ENCODE assay signal across 28 cellular contexts in the genomic region with DNA sequence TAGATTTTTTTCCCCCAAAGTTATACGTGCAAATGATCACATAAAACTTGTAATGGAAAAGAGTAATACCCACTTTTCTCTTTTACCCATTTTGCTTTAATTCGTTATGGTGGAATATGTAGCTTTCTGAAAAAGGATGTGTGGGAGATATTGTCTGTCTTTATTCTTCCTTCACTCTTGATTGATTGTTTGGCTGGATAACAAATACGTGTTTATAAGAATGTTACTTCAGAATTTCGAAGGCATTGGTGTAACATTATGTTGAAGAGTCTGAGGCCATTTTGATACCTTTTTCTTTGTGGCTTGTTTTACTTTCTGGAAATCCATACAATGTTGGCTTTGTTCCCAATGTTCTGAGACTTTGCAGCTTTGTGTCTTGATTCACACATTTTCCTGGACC.
"Had no signal": no experiment of that assay in that cellular context is flagged by ENCODE, and none has a peak within 500 bp of the region (broad histone marks: within the 10 kb centered on the region; RNA-seq: fewer than 3 reads in every experiment).

No MANE protein-coding gene starts in this region.

- H3K27me3 ChIP-seq: SJSA1 had no signal

- H3K4me3 ChIP-seq: SJSA1 had no signal

- H3K9me3 ChIP-seq: SJSA1 had no signal

- H3K27ac Mint-ChIP-seq: activated CD8-positive, alpha-beta memory T cell treated with anti-CD3 and anti-CD28 coated beads, Interleukin-2, amount 10 ng/mL, durations not matched to agents 7 days and 5 days; activated CD8-positive, alpha-beta T cell treated with anti-CD3 and anti-CD28 coated beads, Interleukin-2, amount 10 ng/mL, durations not matched to agents 7 days and 5 days; activated naive CD4-positive, alpha-beta T cell treated with anti-CD3 and anti-CD28 coated beads for 36 hours; activated naive CD8-positive, alpha-beta T cell treated with anti-CD3 and anti-CD28 coated beads for 36 hours; activated T-cell treated with anti-CD3 and anti-CD28 coated beads, Interleukin-2, amount 50 U/mL, for 24 hours; activated T-helper 1 cell treated with anti-CD3 and anti-CD28 coated beads, Interleukin-12 subunit alpha, Interleukin-12 subunit beta, Interleukin-2, Interleukin-4 antibody, amounts not matched to agents 30 ng/mL and 10 ng/mL and 1 ng/mL, durations not matched to agents 14 hours and 24 hours and 36 hours; T-helper 1 cell treated with Interleukin-12 subunit alpha and Interleukin-12 subunit beta and Interleukin-4 antibody, amounts not matched to agents 30 μg/mL and 1 μg/mL, for 36 hours had no signal

- DNase-seq: activated CD4-positive, alpha-beta T cell treated with anti-CD3 and anti-CD28 coated beads for 48 hours; activated CD4-positive, alpha-beta T cell treated with anti-CD3 and anti-CD28 coated beads, Interleukin-2, amount 50 U/mL, for 4 hours; activated CD4-positive, CD25-positive, alpha-beta regulatory T cell treated with anti-CD3 and anti-CD28 coated beads, Interleukin-2, amount 50 U/mL, for 72 hours; activated CD8-positive, alpha-beta memory T cell treated with anti-CD3 and anti-CD28 coated beads, Interleukin-2, amount 10 ng/mL, durations not matched to agents 7 days and 5 days; activated CD8-positive, alpha-beta T cell treated with anti-CD3 and anti-CD28 coated beads, Interleukin-2, amount 10 ng/mL, durations not matched to agents 7 days and 5 days; activated gamma-delta T cell; activated naive CD4-positive, alpha-beta T cell treated with anti-CD3 and anti-CD28 coated beads for 36 hours; activated naive CD8-positive, alpha-beta T cell treated with anti-CD3 and anti-CD28 coated beads for 36 hours; activated T-cell treated with anti-CD3 and anti-CD28 coated beads, Interleukin-2, amount 50 U/mL, for 24 hours; NCI-H1092; NCI-H1417; NCI-H1694; NCI-H2029; NCI-H2107; NCI-H2171 treated with DMSO at 0.1 percent for 48 hours; NCI-H345; NCI-H510A; NCI-H526 treated with DMSO at 0.1 percent for 48 hours; NCI-H82; OCI-M1; SHP77; T-helper 9 cell had no signal

- H3K27me3 Mint-ChIP-seq: activated CD8-positive, alpha-beta memory T cell treated with anti-CD3 and anti-CD28 coated beads, Interleukin-2, amount 10 ng/mL, durations not matched to agents 7 days and 5 days; activated naive CD8-positive, alpha-beta T cell treated with anti-CD3 and anti-CD28 coated beads for 36 hours; activated T-cell treated with anti-CD3 and anti-CD28 coated beads, Interleukin-2, amount 50 U/mL, for 24 hours had no signal

- H3K4me3 Mint-ChIP-seq: activated CD8-positive, alpha-beta memory T cell treated with anti-CD3 and anti-CD28 coated beads, Interleukin-2, amount 10 ng/mL, durations not matched to agents 7 days and 5 days; activated CD8-positive, alpha-beta T cell treated with anti-CD3 and anti-CD28 coated beads, Interleukin-2, amount 10 ng/mL, durations not matched to agents 7 days and 5 days; activated naive CD4-positive, alpha-beta T cell treated with anti-CD3 and anti-CD28 coated beads for 36 hours; activated naive CD8-positive, alpha-beta T cell treated with anti-CD3 and anti-CD28 coated beads for 36 hours; activated T-cell treated with anti-CD3 and anti-CD28 coated beads, Interleukin-2, amount 50 U/mL, for 24 hours; activated T-helper 1 cell treated with anti-CD3 and anti-CD28 coated beads, Interleukin-12 subunit alpha, Interleukin-12 subunit beta, Interleukin-2, Interleukin-4 antibody, amounts not matched to agents 30 ng/mL and 10 ng/mL and 1 ng/mL, durations not matched to agents 14 hours and 24 hours and 36 hours; T-helper 1 cell treated with Interleukin-12 subunit alpha and Interleukin-12 subunit beta and Interleukin-4 antibody, amounts not matched to agents 30 μg/mL and 1 μg/mL, for 36 hours; WTC11 had no signal

- H3K4me1 Mint-ChIP-seq: activated CD8-positive, alpha-beta memory T cell treated with anti-CD3 and anti-CD28 coated beads, Interleukin-2, amount 10 ng/mL, durations not matched to agents 7 days and 5 days; activated naive CD8-positive, alpha-beta T cell treated with anti-CD3 and anti-CD28 coated beads for 36 hours had no signal

- H3K36me3 ChIP-seq: SJSA1 had no signal

- H3K27ac ChIP-seq: KMS-11, RWPE1, SJSA1 had no signal
